Comparison of ENCODE assay signal across 21 cellular contexts in the genomic region with DNA sequence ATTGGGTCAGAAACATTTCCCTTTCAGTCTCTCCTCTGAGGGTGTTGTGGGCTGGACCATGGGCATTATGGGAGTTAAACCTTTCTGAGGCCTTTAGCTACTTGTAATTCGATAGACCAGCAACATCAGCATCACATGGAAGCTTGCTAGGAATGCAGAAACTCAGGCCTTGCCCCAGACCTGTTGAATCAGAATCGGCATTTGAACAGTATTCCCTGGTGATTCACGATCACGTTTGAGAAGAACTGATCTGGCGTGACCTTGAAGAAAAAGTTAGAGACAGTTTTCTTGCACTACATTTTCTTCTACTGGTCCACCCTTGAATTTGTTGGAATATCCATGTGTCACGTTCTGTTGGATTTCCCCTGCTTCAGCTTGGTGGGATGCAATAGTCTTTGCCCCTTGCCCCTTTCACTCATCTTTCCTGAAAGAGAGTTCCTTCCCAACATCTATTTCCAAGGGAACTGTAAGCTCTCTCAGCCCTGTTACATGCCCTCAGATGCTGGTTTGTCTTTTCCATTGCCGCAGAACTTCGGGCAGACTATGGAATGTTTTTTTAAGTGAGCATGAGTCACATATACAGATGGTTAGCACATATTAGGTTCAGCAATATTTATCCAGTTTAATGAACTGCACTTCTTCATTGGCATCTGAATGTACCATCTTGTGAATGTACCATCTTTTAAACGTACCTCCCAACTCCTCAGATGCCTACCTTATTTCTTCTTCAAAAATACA. TPM values are rescaled to one million over a fixed set of nuclear protein-coding genes. Genes with fewer than 3 reads are reported as not detected.
DNase-seq lines count a peak whose midpoint lies in the region; ATAC-seq and TF ChIP-seq lines count a peak whose summit lies in the region.
"Had no signal": no experiment of that assay in that cellular context is flagged by ENCODE, and none has a peak within 500 bp of the region (broad histone marks: within the 10 kb centered on the region; RNA-seq: fewer than 3 reads in every experiment).

No MANE protein-coding gene starts in this region.

- H3K4me2 ChIP-seq in H9 (ENCODE audit: insufficient read depth, insufficient read length, low read length), result no peak overlapping the region

- no peak overlapping the region for H4K5ac ChIP-seq in H9 (ENCODE audit: insufficient read length, low read depth, low read length)

- H2BK15ac ChIP-seq in H9 (ENCODE audit: low read depth, low read length), result no peak overlapping the region

- WGBS in H9 (ENCODE audit: extremely low coverage, insufficient read length, low lambda C conversion rate), result no CpG with 5 or more reads among the region's 9 CpGs

- no peak overlapping the region for H2BK5ac ChIP-seq in H9 (ENCODE audit: insufficient read length, low read length)

- H3K23me2 ChIP-seq in H9 (ENCODE audit: insufficient read length, low read depth, low read length, poor library complexity, severe bottlenecking), result no peaks in the 10 kb centered on the region

- H3K9ac ChIP-seq in H9 (ENCODE audit: extremely low read depth, insufficient read length, low read length), result no peak overlapping the region

- H3K36me3 Mint-ChIP-seq in dendritic cell treated with granulocyte-macrophage colony-stimulating factor and Interleukin-4, amounts not matched to agents 40 ng/mL and 50 ng/mL, for 4 days (ENCODE audit: low read depth), result peaks cover 73% of the 10 kb centered on the region
- H3K36me3 Mint-ChIP-seq in memory B cell, result no peaks in the 10 kb centered on the region
- H3K36me3 Mint-ChIP-seq in H9 (ENCODE audit: insufficient read depth in 1 of 3, low read depth in 3 of 3), result no peaks in the 10 kb centered on the region; a peak in 2 of 7 replicates

- H3K4ac ChIP-seq in H9 (ENCODE audit: low read depth, low read length), result no peak overlapping the region

- no peaks in the 10 kb centered on the region for H3K79me1 ChIP-seq in H9 (ENCODE audit: insufficient read depth, low read depth, low read length, poor library complexity, severe bottlenecking)

- DNase-seq in AG08396 (ENCODE audit: low spot score) (peak; percentile 35), M059J (ENCODE audit: low read depth) (peak; percentile 91), memory B cell (ENCODE audit: low spot score in 2 of 2) (no peak), SIG-M5 (lab: John Stamatoyannopoulos, UW) (no peak), H9 (no peak)
- DNase-seq: activated CD4-positive, CD25-positive, alpha-beta regulatory T cell; activated T-cell treated with anti-CD3 and anti-CD28 coated beads, Interleukin-2, amount 50 U/mL, for 1 hour; anterior cingulate cortex; C1 segment of cervical spinal cord; erythroblast; kidney; NCI-H1048; NCI-H510A treated with DMSO at 0.1 percent for 48 hours; SHP77 treated with DMSO at 0.1 percent for 48 hours; stimulated activated CD4-positive, alpha-beta T cell treated with anti-CD3 and anti-CD28 coated beads, Interleukin-12 subunit alpha, Interleukin-12 subunit beta, amount 100 ng/mL, for 4 hours; uterus had no signal

- H3K27ac ChIP-seq in H9 (ENCODE audit: insufficient read length, low read depth, low read length), result no peak overlapping the region
- H3K27ac ChIP-seq: HL-60, uterus had no signal

- H3K18ac ChIP-seq in H9 (ENCODE audit: insufficient read length, low read depth, low read length), result no peak overlapping the region

- ATAC-seq in memory B cell (ENCODE audit: low read depth), result no peak
- no peak for ATAC-seq in HG03521 (IDR thresholded peaks at IDR 0.05; ENCODE audit: unreplicated experiment)
- no peak for ATAC-seq in GM21367 (IDR thresholded peaks at IDR 0.05; ENCODE audit: unreplicated experiment)

- TF ChIP-seq CTCF in H9 (conservative IDR thresholded peaks at IDR 0.05), result no peak

- no peak overlapping the region for H2BK12ac ChIP-seq in H9 (ENCODE audit: insufficient read length, low read depth, low read length)

- H3K4me1 ChIP-seq in H9 (ENCODE audit: insufficient read depth, low read length), result no peaks in the 10 kb centered on the region
- H3K4me1 ChIP-seq: uterus had no signal

- H3K9me3 ChIP-seq in H9 (ENCODE audit: control insufficient read depth, low read depth, low read length), result no peaks in the 10 kb centered on the region
- H3K9me3 ChIP-seq: uterus had no signal

- H3K14ac ChIP-seq in H9 (ENCODE audit: insufficient read depth, low read length), result no peak overlapping the region

- H2AK5ac ChIP-seq in H9 (ENCODE audit: insufficient read length, low read length), result no peak overlapping the region

- no peak overlapping the region for H3K56ac ChIP-seq in H9 (ENCODE audit: insufficient read length, low read depth, low read length)

- no peak overlapping the region for H4K91ac ChIP-seq in H9 (ENCODE audit: insufficient read length, low read depth, low read length)

- no peak overlapping the region for H4K8ac ChIP-seq in H9 (replicated peaks; ENCODE audit: insufficient read length, low read depth, low read length)

- H3K27me3 Mint-ChIP-seq in dendritic cell treated with granulocyte-macrophage colony-stimulating factor and Interleukin-4, amounts not matched to agents 40 ng/mL and 50 ng/mL, for 4 days, result no peaks in the 10 kb centered on the region
- H3K27me3 Mint-ChIP-seq in memory B cell (no peaks in the 10 kb centered on the region), H9 (ENCODE audit: low read depth) (no peaks in the 10 kb centered on the region; the same call in 1 of the 2 replicates)

- H2BK20ac ChIP-seq in H9 (ENCODE audit: low read depth, low read length, poor library complexity, severe bottlenecking), result no peak overlapping the region

- H3K27me3 ChIP-seq in H9 (ENCODE audit: insufficient read depth, low read length), result no peaks in the 10 kb centered on the region
- H3K27me3 ChIP-seq: uterus had no signal

- no peaks in the 10 kb centered on the region for H3K79me2 ChIP-seq in H9 (ENCODE audit: insufficient read depth, low read length)

- no peak overlapping the region for H3K4me3 Mint-ChIP-seq in dendritic cell treated with granulocyte-macrophage colony-stimulating factor and Interleukin-4, amounts not matched to agents 40 ng/mL and 50 ng/mL, for 4 days
- H3K4me3 Mint-ChIP-seq in memory B cell (no peak overlapping the region), H9 (no peak overlapping the region; a peak in 1 of 5 replicates)
- H3K4me3 Mint-ChIP-seq: nephron had no signal

- H3K23ac ChIP-seq in H9 (ENCODE audit: insufficient read length, low read depth, low read length), result no peak overlapping the region

- H3K9me3 Mint-ChIP-seq in dendritic cell treated with granulocyte-macrophage colony-stimulating factor and Interleukin-4, amounts not matched to agents 40 ng/mL and 50 ng/mL, for 4 days, result no peaks in the 10 kb centered on the region
- H3K9me3 Mint-ChIP-seq in memory B cell (no peaks in the 10 kb centered on the region), H9 (no peaks in the 10 kb centered on the region; a peak in 1 of 5 replicates)
- H3K9me3 Mint-ChIP-seq: nephron had no signal

- peak overlapping the region; percentile 37 for H3K27ac Mint-ChIP-seq in dendritic cell treated with granulocyte-macrophage colony-stimulating factor and Interleukin-4, amounts not matched to agents 40 ng/mL and 50 ng/mL, for 4 days
- H3K27ac Mint-ChIP-seq in memory B cell (peak overlapping the region; percentile 33), H9 (no peak overlapping the region)
- H3K27ac Mint-ChIP-seq: nephron had no signal

- H3T11ph ChIP-seq in H9 (ENCODE audit: low read length), result no peak overlapping the region

- intact Hi-C loops in dendritic cell treated with granulocyte-macrophage colony-stimulating factor and Interleukin-4, amounts not matched to agents 40 ng/mL and 50 ng/mL, for 4 days (cut with micrococcal nuclease), result no loop called here

- H4K20me1 ChIP-seq in H9 (ENCODE audit: control insufficient read depth, insufficient read depth, insufficient read length), result no peaks in the 10 kb centered on the region

- H2BK120ac ChIP-seq in H9 (ENCODE audit: low read depth, low read length, poor library complexity, severe bottlenecking), result no peak overlapping the region

- H2AFZ ChIP-seq in H9 (ENCODE audit: low read length), result no peak overlapping the region

- peaks cover 59% of the 10 kb centered on the region for H3K4me1 Mint-ChIP-seq in dendritic cell treated with granulocyte-macrophage colony-stimulating factor and Interleukin-4, amounts not matched to agents 40 ng/mL and 50 ng/mL, for 4 days (ENCODE audit: low read depth)
- H3K4me1 Mint-ChIP-seq in memory B cell (peaks cover 2% of the 10 kb centered on the region), H9 (peaks cover 18 to 27% of the 10 kb centered on the region in 2 experiments)

RNA-seq across cellular contexts. Expression of gene EHF, which starts 23.9 kb away (rescaled TPM):
- 0.25 and 0.81 TPM in 2 replicates for total RNA-seq in M059J (2014; rRNA removed; shearing (Covaris generic))
- total RNA-seq in H9 (2021), result not detected in 2 replicates

Comparison
In these comparisons a context has a peak if more than half of its experiments do, and no peak if none do; other contexts are left out.
1. DNase-seq: peak in AG08396 (single experiment) and M059J (single experiment); none in memory B cell (0 of 2), SIG-M5 (single experiment) and H9 (single experiment).
2. H3K27ac Mint-ChIP-seq: peak in dendritic cell treated with granulocyte-macrophage colony-stimulating factor and Interleukin-4, amounts not matched to agents 40 ng/mL and 50 ng/mL, for 4 days (single experiment) and memory B cell (single experiment); none in H9 (0 of 3).